8 cellular contexts compared by ENCODE assay signal in genomic region chr11:118401880-118402590, GRCh38. TPM values are rescaled to one million over a fixed set of nuclear protein-coding genes. Genes with fewer than 3 reads are reported as not detected.
DNase-seq lines count a peak whose midpoint lies in the region; ATAC-seq and TF ChIP-seq lines count a peak whose summit lies in the region.

No MANE protein-coding gene starts in this region.

- peak; percentile 57 for DNase-seq in NCI-H82 (lab: John Stamatoyannopoulos, UW)
- DNase-seq in NCI-H82 treated with DMSO at 0.1 percent for 48 hours (lab: John Stamatoyannopoulos, UW; ENCODE audit: unreplicated experiment), result no peak
- peak; percentile 57 for DNase-seq in brain microvascular endothelial cell
- peak; percentile 73 for DNase-seq in kidney tubule cell (ENCODE audit: low spot score)
- DNase-seq in SKM-1 (lab: John Stamatoyannopoulos, UW; ENCODE audit: unreplicated experiment), result no peak

- peaks cover 11% of the 10 kb centered on the region; the same call in 1 of the 2 replicates for H3K36me3 ChIP-seq in Loucy (ENCODE audit: insufficient read depth, low read length)
- H3K36me3 ChIP-seq in brain microvascular endothelial cell (replicated peaks), result peaks cover under 1% of the 10 kb centered on the region

- no peaks in the 10 kb centered on the region for H3K9me2 ChIP-seq in Loucy (replicated peaks; ENCODE audit: low read depth, low read length)

- H3K4me2 ChIP-seq in Loucy (ENCODE audit: low read depth, low read length, poor library complexity, severe bottlenecking), result peak overlapping the region; percentile 85

- no peaks in the 10 kb centered on the region for H3F3A ChIP-seq in Loucy (ENCODE audit: low read depth)

- in situ Hi-C loops in brain microvascular endothelial cell (cut with HindIII; ENCODE audit: low pct_ligation_motif_present, low sequenced_read_pairs), result no loop called here

- no peaks in the 10 kb centered on the region for H3K9me3 ChIP-seq in Loucy (ENCODE audit: insufficient read depth, low read depth, low read length)

- H3K4me3 ChIP-seq in Loucy (ENCODE audit: low read length, poor library complexity, severe bottlenecking) (peak overlapping the region; percentile 92), brain microvascular endothelial cell (ENCODE audit: low read depth, low read length) (peak overlapping the region; percentile 71)

- H4K20me1 ChIP-seq in Loucy (ENCODE audit: insufficient read depth, low read length, poor library complexity, severe bottlenecking), result peaks cover 54% of the 10 kb centered on the region

- no peaks in the 10 kb centered on the region for H3K27me3 ChIP-seq in Loucy (ENCODE audit: insufficient read depth, low read length, poor library complexity, severe bottlenecking)
- H3K27me3 ChIP-seq in brain microvascular endothelial cell (replicated peaks), result no peaks in the 10 kb centered on the region

- 0 out of 2 replicates have a peak, but pooled peaks have one; percentile 1 for TF ChIP-seq CTCF in Loucy (conservative IDR thresholded peaks at IDR 0.05; ENCODE audit: low read length)
- no peak for TF ChIP-seq CTCF in brain microvascular endothelial cell (IDR thresholded peaks at IDR 0.05; ENCODE audit: low read depth, low read length, missing control alignments)

- peak overlapping the region; percentile 84 for H3K9ac ChIP-seq in Loucy (ENCODE audit: low read depth, low read length, poor library complexity, severe bottlenecking)

- peaks cover 65% of the 10 kb centered on the region for H3K79me2 ChIP-seq in Loucy (ENCODE audit: insufficient read depth, low read length)

- no peak for ATAC-seq in GM18519 (IDR thresholded peaks at IDR 0.05; ENCODE audit: low FRiP score, unreplicated experiment)

- H2AFZ ChIP-seq in Loucy (ENCODE audit: low read length), result peak overlapping the region; percentile 88

- peaks cover 43% of the 10 kb centered on the region for H3K4me1 ChIP-seq in Loucy (ENCODE audit: insufficient read depth, low read length, poor library complexity, severe bottlenecking)

- H3K27ac ChIP-seq in brain microvascular endothelial cell, result peak overlapping the region; percentile 92
- peak overlapping the region; percentile 85 for H3K27ac ChIP-seq in temporal lobe (ENCODE audit: low read depth, low read length)

RNA-seq across cellular contexts. Expression of gene ATP5MG, which starts 0.6 kb away (rescaled TPM):
- 76.5 TPM for total RNA-seq in temporal lobe

RNA-seq across cellular contexts. Expression of gene KMT2A, which starts 34.3 kb away (rescaled TPM):
- total RNA-seq in temporal lobe, result 82.4 TPM

RNA-seq across cellular contexts. Expression of gene UBE4A, which starts 42.6 kb away (rescaled TPM):
- 46.5 TPM for total RNA-seq in temporal lobe

RNA-seq across cellular contexts. Expression of gene CD3G, which starts 57.9 kb away (rescaled TPM):
- 0.25 TPM for total RNA-seq in temporal lobe

RNA-seq across cellular contexts. Expression of gene CD3D, which starts 59.5 kb away (rescaled TPM):
- total RNA-seq in temporal lobe, result not detected

Comparison
In these comparisons a context has a peak if more than half of its experiments do, and no peak if none do; other contexts are left out.
1. DNase-seq: peak in NCI-H82 (single experiment), brain microvascular endothelial cell (single experiment) and kidney tubule cell (single experiment); none in NCI-H82 treated with DMSO at 0.1 percent for 48 hours (single experiment) and SKM-1 (single experiment).